In the genomic region with DNA sequence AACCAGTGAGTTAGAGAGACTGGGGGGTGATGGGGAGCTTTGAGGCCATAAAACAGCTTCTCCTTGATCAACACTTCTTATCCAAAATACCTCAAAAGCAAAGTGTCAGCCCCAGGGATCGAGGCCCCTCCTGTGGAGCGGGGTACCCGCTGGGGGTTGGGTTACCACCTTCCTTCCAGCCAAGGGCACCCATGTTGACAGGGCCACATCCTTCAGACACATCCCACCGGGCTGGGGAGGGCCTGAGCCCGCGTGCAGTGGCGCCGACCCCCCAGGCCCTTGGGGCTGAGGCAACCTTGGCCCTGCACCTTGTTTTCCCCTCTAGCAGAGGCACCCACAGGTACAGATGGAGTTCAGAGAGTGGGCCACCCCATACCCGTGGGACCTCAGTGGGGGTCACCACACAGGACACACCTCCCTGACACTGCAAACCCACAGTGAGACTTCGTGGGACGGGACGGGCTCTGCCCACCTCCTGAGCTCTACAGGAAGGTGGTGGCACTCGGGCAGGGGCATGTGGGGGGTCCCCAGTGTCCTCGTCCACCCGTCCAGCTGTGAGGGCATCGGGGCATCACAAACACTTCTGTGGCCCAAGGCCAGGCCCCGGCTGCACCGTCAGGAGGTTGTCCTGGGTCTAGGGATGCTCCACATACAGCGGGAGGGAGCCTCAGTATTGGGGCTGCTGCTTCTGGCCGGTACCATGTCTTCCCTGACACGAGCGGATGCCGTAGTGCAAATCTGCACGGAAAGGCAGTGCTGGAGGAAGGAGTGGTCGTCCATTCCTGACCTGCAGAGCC, we compare ENCODE assay signal across 26 cellular contexts.
"Had no signal": no experiment of that assay in that cellular context is flagged by ENCODE, and none has a peak within 500 bp of the region (broad histone marks: within the 10 kb centered on the region; RNA-seq: fewer than 3 reads in every experiment).

No MANE protein-coding gene starts in this region.

- H3K4me3 Mint-ChIP-seq: activated CD4-positive, alpha-beta memory T cell treated with anti-CD3 and anti-CD28 coated beads, Interleukin-2, amount 10 ng/mL, durations not matched to agents 7 days and 5 days; activated CD4-positive, alpha-beta T cell treated with anti-CD3 and anti-CD28 coated beads for 36 hours; activated naive CD4-positive, alpha-beta T cell treated with anti-CD3 and anti-CD28 coated beads, Interleukin-2, amount 10 ng/mL, durations not matched to agents 7 days and 5 days; activated naive CD8-positive, alpha-beta T cell treated with anti-CD3 and anti-CD28 coated beads for 36 hours; activated T-helper 17 cell treated with anti-CD3 and anti-CD28 coated beads, Interleukin-2, amount 50 U/mL, for 72 hours; T-cell had no signal

- H3K36me3 ChIP-seq: Peyer's patch had no signal

- H3K9me3 ChIP-seq: Peyer's patch had no signal

- DNase-seq: activated CD4-positive, alpha-beta memory T cell treated with anti-CD3 and anti-CD28 coated beads, Interleukin-2, amount 10 ng/mL, durations not matched to agents 7 days and 5 days; activated CD4-positive, alpha-beta T cell treated with anti-CD3 and anti-CD28 coated beads for 36 hours; activated CD4-positive, alpha-beta T cell treated with anti-CD3 and anti-CD28 coated beads, Interleukin-2, amount 50 U/mL, for 1 hour; activated gamma-delta T cell; activated naive CD4-positive, alpha-beta T cell treated with anti-CD3 and anti-CD28 coated beads, Interleukin-2, amount 10 ng/mL, durations not matched to agents 7 days and 5 days; activated naive CD8-positive, alpha-beta T cell treated with anti-CD3 and anti-CD28 coated beads for 36 hours; activated T-cell treated with anti-CD3 and anti-CD28 coated beads for 4 hours; activated T-cell treated with anti-CD3 and anti-CD28 coated beads, Interleukin-2, amount 50 U/mL, for 48 hours; caudate nucleus; Kasumi-1; KBM-7; NCI-H1105 treated with DMSO at 0.1 percent for 48 hours; NCI-H1436 treated with DMSO at 0.1 percent for 48 hours; NCI-H187; NCI-H2081; NCI-H510A treated with DMSO at 0.1 percent for 48 hours; NCI-H69; NK-92 treated with Interleukin-12 subunit alpha and Interleukin-12 subunit beta, amount 100 ng/mL, for 24 hours; Peyer's patch; SIG-M5; T-cell; T1000 had no signal

- H3K27ac Mint-ChIP-seq: activated CD4-positive, alpha-beta memory T cell treated with anti-CD3 and anti-CD28 coated beads, Interleukin-2, amount 10 ng/mL, durations not matched to agents 7 days and 5 days; activated CD4-positive, alpha-beta T cell treated with anti-CD3 and anti-CD28 coated beads for 36 hours; activated naive CD4-positive, alpha-beta T cell treated with anti-CD3 and anti-CD28 coated beads, Interleukin-2, amount 10 ng/mL, durations not matched to agents 7 days and 5 days; activated naive CD8-positive, alpha-beta T cell treated with anti-CD3 and anti-CD28 coated beads for 36 hours; activated T-helper 17 cell treated with anti-CD3 and anti-CD28 coated beads, Interleukin-2, amount 50 U/mL, for 72 hours; T-cell had no signal

- H3K27ac ChIP-seq: Peyer's patch, RWPE1, SK-N-MC, VCaP had no signal

- H3K9me3 Mint-ChIP-seq: activated CD4-positive, alpha-beta memory T cell treated with anti-CD3 and anti-CD28 coated beads, Interleukin-2, amount 10 ng/mL, durations not matched to agents 7 days and 5 days; activated naive CD4-positive, alpha-beta T cell treated with anti-CD3 and anti-CD28 coated beads, Interleukin-2, amount 10 ng/mL, durations not matched to agents 7 days and 5 days; activated naive CD8-positive, alpha-beta T cell treated with anti-CD3 and anti-CD28 coated beads for 36 hours; activated T-helper 17 cell treated with anti-CD3 and anti-CD28 coated beads, Interleukin-2, amount 50 U/mL, for 72 hours; T-cell had no signal

- ATAC-seq: activated CD4-positive, alpha-beta T cell treated with anti-CD3 and anti-CD28 coated beads for 36 hours; activated T-helper 17 cell treated with anti-CD3 and anti-CD28 coated beads, Interleukin-2, amount 50 U/mL, for 72 hours; T-cell had no signal

- H3K27me3 Mint-ChIP-seq: activated CD4-positive, alpha-beta memory T cell treated with anti-CD3 and anti-CD28 coated beads, Interleukin-2, amount 10 ng/mL, durations not matched to agents 7 days and 5 days; activated CD4-positive, alpha-beta T cell treated with anti-CD3 and anti-CD28 coated beads for 36 hours; activated naive CD4-positive, alpha-beta T cell treated with anti-CD3 and anti-CD28 coated beads, Interleukin-2, amount 10 ng/mL, durations not matched to agents 7 days and 5 days; activated T-helper 17 cell treated with anti-CD3 and anti-CD28 coated beads, Interleukin-2, amount 50 U/mL, for 72 hours had no signal

- H3K4me1 ChIP-seq: Peyer's patch had no signal

- H3K27me3 ChIP-seq: Peyer's patch had no signal

- H3K36me3 Mint-ChIP-seq: activated naive CD4-positive, alpha-beta T cell treated with anti-CD3 and anti-CD28 coated beads, Interleukin-2, amount 10 ng/mL, durations not matched to agents 7 days and 5 days; T-cell had no signal

- H3K4me1 Mint-ChIP-seq: activated CD4-positive, alpha-beta memory T cell treated with anti-CD3 and anti-CD28 coated beads, Interleukin-2, amount 10 ng/mL, durations not matched to agents 7 days and 5 days; activated CD4-positive, alpha-beta T cell treated with anti-CD3 and anti-CD28 coated beads for 36 hours; activated naive CD8-positive, alpha-beta T cell treated with anti-CD3 and anti-CD28 coated beads for 36 hours; activated T-helper 17 cell treated with anti-CD3 and anti-CD28 coated beads, Interleukin-2, amount 50 U/mL, for 72 hours; T-cell had no signal

- H3K4me3 ChIP-seq: Peyer's patch, SK-N-MC had no signal
